ENCODE assay signal across 8 cellular contexts in the genomic region with DNA sequence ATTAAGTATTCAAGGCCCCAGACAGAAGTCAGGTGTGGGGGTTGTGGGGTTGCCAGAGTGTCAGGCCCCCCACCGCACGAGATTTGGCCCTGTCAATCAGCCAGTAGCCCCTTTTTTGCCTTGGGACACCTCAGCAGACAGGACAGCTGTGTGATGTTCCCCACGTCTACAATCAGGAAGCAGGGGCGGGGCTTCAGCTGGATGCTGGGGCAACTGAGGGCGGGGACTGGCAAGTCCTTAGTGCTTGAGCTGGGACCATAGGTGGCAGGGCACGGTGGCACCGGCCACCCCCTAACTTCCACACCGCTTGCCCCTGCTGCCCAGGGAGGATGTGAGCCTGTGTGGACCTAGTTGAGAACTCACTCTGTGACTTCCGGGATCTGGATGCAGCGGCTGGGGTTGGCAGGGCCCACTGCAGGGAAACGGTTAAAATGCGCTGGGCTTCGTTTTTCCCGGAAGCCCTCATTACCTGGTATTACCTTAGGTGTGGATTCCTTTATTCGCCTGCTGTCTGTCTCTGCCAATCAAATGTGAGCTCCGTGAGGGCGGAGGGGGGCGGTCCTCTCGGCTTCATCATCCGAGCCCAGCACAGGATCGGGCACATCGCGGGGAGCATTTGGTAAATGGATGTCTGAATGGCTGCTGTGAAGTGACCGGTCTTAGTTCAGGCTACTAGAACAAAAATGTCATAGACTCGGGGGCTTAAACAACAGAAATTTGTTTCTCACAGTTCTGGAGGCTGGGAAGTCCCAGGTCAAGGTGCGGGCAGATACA. TPM values are rescaled to one million over a fixed set of nuclear protein-coding genes. Genes with fewer than 3 reads are reported as not detected.
A peak's percentile ranks its signal among the peaks of the same experiment; 100 is the strongest.
DNase-seq lines count a peak whose midpoint lies in the region.

No MANE protein-coding gene starts in this region.

- DNase-seq in NCI-H1436 (lab: John Stamatoyannopoulos, UW) (peak; percentile 19), NCI-H1436 treated with DMSO at 0.1 percent for 48 hours (lab: John Stamatoyannopoulos, UW) (no peak), NCI-H774 (lab: John Stamatoyannopoulos, UW) (peak; percentile 20), occipital lobe (lab: John Stamatoyannopoulos, UW) (no peak), KG1 (lab: John Stamatoyannopoulos, UW) (no peak), RKO (ENCODE audit: low spot score) (no peak)
- peak; percentile 77 for DNase-seq in activated effector memory CD4-positive, alpha-beta T cell treated with anti-CD3 and anti-CD28 coated beads, Interleukin-2, amount 50 U/mL, for 16 hours
- DNase-seq in stimulated activated CD4-positive, alpha-beta T cell treated with anti-CD3 and anti-CD28 coated beads, Interleukin-4, amount 100 ng/mL, for 24 hours = peak; percentile 27

RNA-seq across cellular contexts. Expression of gene GTF3C5, which starts 7.5 kb away (rescaled TPM):
- total RNA-seq in occipital lobe = 29.2 TPM

RNA-seq across cellular contexts. Expression of gene CEL, which starts 38.5 kb away (rescaled TPM):
- not detected for total RNA-seq in occipital lobe

RNA-seq across cellular contexts. Expression of gene GFI1B, which starts 44.8 kb away (rescaled TPM):
- not detected for total RNA-seq in occipital lobe

Comparison
In these comparisons a context has a peak if more than half of its experiments do, and no peak if none do; other contexts are left out.
1. DNase-seq: peak in NCI-H1436 (single experiment), NCI-H774 (single experiment), activated effector memory CD4-positive, alpha-beta T cell treated with anti-CD3 and anti-CD28 coated beads, Interleukin-2, amount 50 U/mL, for 16 hours (single experiment) and stimulated activated CD4-positive, alpha-beta T cell treated with anti-CD3 and anti-CD28 coated beads, Interleukin-4, amount 100 ng/mL, for 24 hours (single experiment); none in NCI-H1436 treated with DMSO at 0.1 percent for 48 hours (single experiment), occipital lobe (single experiment), KG1 (single experiment) and RKO (single experiment).